1 cellular context compared by ENCODE assay signal in the genomic region with DNA sequence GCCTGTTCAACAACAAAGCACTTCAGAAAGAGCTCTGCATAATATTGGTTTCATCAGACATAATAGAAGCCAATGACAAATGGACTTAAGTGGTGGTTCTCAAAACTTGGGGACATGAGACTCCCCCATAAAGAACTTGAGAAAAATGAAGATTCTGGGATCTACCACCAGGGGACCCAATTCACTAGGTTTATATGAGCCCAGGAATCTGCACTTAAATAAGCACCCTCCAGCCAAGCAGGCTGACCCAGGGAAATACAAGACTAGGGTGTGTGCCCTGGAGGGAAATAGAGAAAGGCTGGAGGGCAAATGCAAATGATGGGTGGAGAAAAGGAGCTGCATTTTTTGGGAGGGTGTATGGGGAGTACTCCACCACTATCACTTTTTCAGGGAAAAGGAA.
TF ChIP-seq lines count a peak whose summit lies in the region.

No MANE protein-coding gene starts in this region.

TF ChIP-seq in liver, 16 proteins besides CTCF, POLR2A, EP300 and RAD21:
- TF ChIP-seq, protein P1, sequence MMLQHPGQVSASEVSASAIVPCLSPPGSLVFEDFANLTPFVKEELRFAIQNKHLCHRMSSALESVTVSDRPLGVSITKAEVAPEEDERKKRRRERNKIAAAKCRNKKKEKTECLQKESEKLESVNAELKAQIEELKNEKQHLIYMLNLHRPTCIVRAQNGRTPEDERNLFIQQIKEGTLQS (IDR thresholded peaks at IDR 0.05): no peak
- TF ChIP-seq TAF1 (conservative IDR thresholded peaks at IDR 0.05): no peak
- TF ChIP-seq SP1 (IDR thresholded peaks at IDR 0.05): no peak
- TF ChIP-seq, protein P2, sequence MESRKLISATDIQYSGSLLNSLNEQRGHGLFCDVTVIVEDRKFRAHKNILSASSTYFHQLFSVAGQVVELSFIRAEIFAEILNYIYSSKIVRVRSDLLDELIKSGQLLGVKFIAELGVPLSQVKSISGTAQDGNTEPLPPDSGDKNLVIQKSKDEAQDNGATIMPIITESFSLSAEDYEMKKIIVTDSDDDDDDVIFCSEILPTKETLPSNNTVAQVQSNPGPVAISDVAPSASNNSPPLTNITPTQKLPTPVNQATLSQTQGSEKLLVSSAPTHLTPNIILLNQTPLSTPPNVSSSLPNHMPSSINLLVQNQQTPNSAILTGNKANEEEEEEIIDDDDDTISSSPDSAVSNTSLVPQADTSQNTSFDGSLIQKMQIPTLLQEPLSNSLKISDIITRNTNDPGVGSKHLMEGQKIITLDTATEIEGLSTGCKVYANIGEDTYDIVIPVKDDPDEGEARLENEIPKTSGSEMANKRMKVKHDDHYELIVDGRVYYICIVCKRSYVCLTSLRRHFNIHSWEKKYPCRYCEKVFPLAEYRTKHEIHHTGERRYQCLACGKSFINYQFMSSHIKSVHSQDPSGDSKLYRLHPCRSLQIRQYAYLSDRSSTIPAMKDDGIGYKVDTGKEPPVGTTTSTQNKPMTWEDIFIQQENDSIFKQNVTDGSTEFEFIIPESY (IDR thresholded peaks at IDR 0.05): no peak
- TF ChIP-seq HNF4A (conservative IDR thresholded peaks at IDR 0.05): no peak
- TF ChIP-seq, protein P3, sequence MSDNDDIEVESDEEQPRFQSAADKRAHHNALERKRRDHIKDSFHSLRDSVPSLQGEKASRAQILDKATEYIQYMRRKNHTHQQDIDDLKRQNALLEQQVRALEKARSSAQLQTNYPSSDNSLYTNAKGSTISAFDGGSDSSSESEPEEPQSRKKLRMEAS (IDR thresholded peaks at IDR 0.05): no peak
- TF ChIP-seq GABPA (IDR thresholded peaks at IDR 0.05 in 1 of 2, conservative IDR thresholded peaks at IDR 0.05 in 1 of 2): no peak
- no peak for TF ChIP-seq JUND (IDR thresholded peaks at IDR 0.05)
- TF ChIP-seq HNF4G (IDR thresholded peaks at IDR 0.05): no peak
TF ChIP-seq in liver: peak in this region for 0.
